24 cellular contexts compared by ENCODE assay signal in the genomic region with DNA sequence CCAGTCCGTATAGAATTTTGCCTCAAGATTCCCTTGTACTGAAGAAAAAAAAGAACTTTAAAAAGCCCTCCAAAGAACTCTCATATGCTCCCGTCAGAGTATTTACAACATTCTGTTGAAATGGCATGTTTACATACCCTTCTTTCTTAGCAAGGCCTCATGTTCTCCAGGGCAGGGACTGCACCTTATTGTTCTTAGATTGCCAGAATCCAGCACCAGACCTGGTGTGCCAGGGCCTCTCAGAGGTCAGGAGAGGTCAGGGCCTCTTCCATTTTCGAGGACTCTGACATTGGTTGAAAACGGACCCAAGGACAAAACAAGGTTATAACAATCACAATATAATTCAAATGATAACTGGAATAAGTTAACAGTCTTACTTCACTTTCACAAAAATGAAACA.
A peak's percentile ranks its signal among the peaks of the same experiment; 100 is the strongest.
DNase-seq lines count a peak whose midpoint lies in the region; ATAC-seq, FAIRE-seq and TF ChIP-seq lines count a peak whose summit lies in the region.
"Had no signal": no experiment of that assay in that cellular context is flagged by ENCODE, and none has a peak within 500 bp of the region (broad histone marks: within the 10 kb centered on the region; RNA-seq: fewer than 3 reads in every experiment).

No MANE protein-coding gene starts in this region.

- H3K79me1 ChIP-seq in trophoblast cell (ENCODE audit: low read length): peaks cover 5% of the 10 kb centered on the region

- H2BK5ac ChIP-seq in trophoblast cell (ENCODE audit: low read depth, low read length, poor library complexity): peak overlapping the region; percentile 7

- no peaks in the 10 kb centered on the region for H3K27me3 Mint-ChIP-seq in neural crest cell (ENCODE audit: low read depth)

- H3K36me3 ChIP-seq in HepG2 (replicated peaks in 1 of 2; ENCODE audit: control insufficient read depth in 1 of 2, insufficient read depth in 2 of 2, low read length in 2 of 2): no peaks in the 10 kb centered on the region
- H3K36me3 ChIP-seq in right lobe of liver: no peaks in the 10 kb centered on the region
- no peaks in the 10 kb centered on the region for H3K36me3 ChIP-seq in trophoblast cell (ENCODE audit: control insufficient read depth in 1 of 2, insufficient read depth in 2 of 2, low read length in 2 of 2)
- no peaks in the 10 kb centered on the region for H3K36me3 ChIP-seq in stomach smooth muscle (ENCODE audit: control insufficient read depth in 2 of 2, insufficient read depth in 2 of 2, low read length in 2 of 2)
- H3K36me3 ChIP-seq in suprapubic skin: no peaks in the 10 kb centered on the region
- H3K36me3 ChIP-seq: BLaER1, HAP-1 had no signal

- H3K27me3 ChIP-seq in HepG2 (ENCODE audit: control insufficient read depth in 1 of 2, insufficient read depth in 2 of 2, low read length in 2 of 2) (no peaks in the 10 kb centered on the region; a peak in 1 of 5 replicates), right lobe of liver (no peaks in the 10 kb centered on the region), trophoblast cell (ENCODE audit: insufficient read depth, low read length) (no peaks in the 10 kb centered on the region), stomach smooth muscle (ENCODE audit: control insufficient read depth in 1 of 2, insufficient read depth in 2 of 2, low read length in 2 of 2) (no peaks in the 10 kb centered on the region), suprapubic skin (no peaks in the 10 kb centered on the region)
- H3K27me3 ChIP-seq: BLaER1 had no signal

- no peak overlapping the region for H3K18ac ChIP-seq in trophoblast cell (ENCODE audit: low read length)

- BruUV-seq in HepG2 (replicated peaks; lab: Mats Ljungman, UMichigan): no TSS peak

- H4K12ac ChIP-seq in trophoblast cell (ENCODE audit: low read depth, low read length): no peak overlapping the region

- WGBS in HepG2 (ENCODE audit: low lambda C conversion rate): 15% methylated on average over 4 of the region's 4 CpGs
- 88% methylated on average over 4 of the region's 4 CpGs for WGBS in right lobe of liver (ENCODE audit: insufficient coverage, low coverage, low lambda C conversion rate, missing lambda C conversion rate)
- WGBS in trophoblast cell (ENCODE audit: extremely low coverage, insufficient coverage, insufficient read length): no CpG with 5 or more reads among the region's 4 CpGs
- WGBS in suprapubic skin: 92% methylated on average over 4 of the region's 4 CpGs

- no peak overlapping the region for H2AFZ ChIP-seq in HepG2 (ENCODE audit: low read length)
- no peak overlapping the region for H2AFZ ChIP-seq in trophoblast cell (ENCODE audit: insufficient read depth, low read length, poor library complexity)

- no peaks in the 10 kb centered on the region for H4K20me1 ChIP-seq in HepG2 (ENCODE audit: insufficient read depth, low read length)
- H4K20me1 ChIP-seq: BLaER1 had no signal

- in situ Hi-C loops in HepG2 (cut with HindIII; ENCODE audit: extremely low pct_ligation_motif_present, low pct_unique_long_range_greater_than_20kb): no loop called here

- DNase-seq in HepG2 (ENCODE audit: low spot score) (no peak), right lobe of liver (no peak), neural crest cell (ENCODE audit: low read depth, low spot score) (no peak), trophoblast cell (no peak), head of caudate nucleus (no peak), suprapubic skin (ENCODE audit: low spot score in 2 of 2) (no peak), NAMALWA (ENCODE audit: low spot score) (no peak)
- DNase-seq: Caco-2; CD4-positive, CD25-positive, alpha-beta regulatory T cell; CD8-positive, alpha-beta T cell; DMS153; GOT3; HFFc6 had no signal

- H3K4me2 ChIP-seq in HepG2 (ENCODE audit: low read depth, low read length) (no peak overlapping the region), trophoblast cell (ENCODE audit: low read length) (no peak overlapping the region)
- H3K4me2 ChIP-seq: BLaER1 had no signal

- no peak overlapping the region for H2BK120ac ChIP-seq in trophoblast cell (ENCODE audit: insufficient read depth, low read length, poor library complexity)

- H4K91ac ChIP-seq in trophoblast cell (ENCODE audit: low read depth, low read length): no peak overlapping the region

- no peak overlapping the region for H2AK5ac ChIP-seq in trophoblast cell (ENCODE audit: low read length)

- CTCF ChIA-PET in HepG2 (lab: Yijun Ruan, JAX; ENCODE audit: low intra/inter-chr PET ratio, low total read pairs): no interaction called here

- no peak overlapping the region for H3K4me3 Mint-ChIP-seq in neural crest cell
- H3K4me3 Mint-ChIP-seq: B cell; CD4-positive, CD25-positive, alpha-beta regulatory T cell; CD8-positive, alpha-beta T cell; HFFc6 had no signal

- TF ChIP-seq CTCF in HepG2 (CRISPR knock-in tag; IDR thresholded peaks at IDR 0.05): no peak
- TF ChIP-seq CTCF in right lobe of liver (IDR thresholded peaks at IDR 0.05): no peak
- no peak for TF ChIP-seq CTCF in neural crest cell (conservative IDR thresholded peaks at IDR 0.05)
- no peak for TF ChIP-seq CTCF in suprapubic skin (IDR thresholded peaks at IDR 0.05)

- TF ChIP-seq EP300 in HepG2 (IDR thresholded peaks at IDR 0.05; ENCODE audit: low read depth in 2 of 2, low read length in 2 of 2): no peak
- TF ChIP-seq EP300 in HepG2 (CRISPR knock-in tag; IDR thresholded peaks at IDR 0.05; ENCODE audit: borderline replicate concordance): no peak
- no peak for TF ChIP-seq EP300 in suprapubic skin (IDR thresholded peaks at IDR 0.05)

- H3K14ac ChIP-seq in trophoblast cell (ENCODE audit: low read length): no peak overlapping the region

- no peak overlapping the region for H3K4me3 ChIP-seq in HepG2 (replicated peaks in 1 of 3; ENCODE audit: insufficient read depth in 1 of 3, low read depth in 2 of 3, low read length in 3 of 3)
- H3K4me3 ChIP-seq in right lobe of liver: no peak overlapping the region
- no peak overlapping the region for H3K4me3 ChIP-seq in trophoblast cell (ENCODE audit: low read depth, low read length)
- H3K4me3 ChIP-seq in stomach smooth muscle (ENCODE audit: low read length in 2 of 2): no peak overlapping the region
- no peak overlapping the region for H3K4me3 ChIP-seq in suprapubic skin
- H3K4me3 ChIP-seq: BLaER1, HAP-1 had no signal

- POLR2A ChIA-PET in HepG2 (lab: Yijun Ruan, JAX): no interaction called here

- H2BK12ac ChIP-seq in trophoblast cell (ENCODE audit: low read length): no peak overlapping the region

- no peak for TF ChIP-seq RAD21 in HepG2 (CRISPR knock-in tag; IDR thresholded peaks at IDR 0.05)

- intact Hi-C loops in HepG2 (cut with micrococcal nuclease; ENCODE audit: unreplicated experiment) (no loop called here), right lobe of liver (cut with DNase I) (no loop called here), head of caudate nucleus (cut with DNase I) (no loop called here)

- H3K79me2 ChIP-seq in HepG2 (ENCODE audit: insufficient read depth, low read length) (no peaks in the 10 kb centered on the region), trophoblast cell (ENCODE audit: control insufficient read depth, insufficient read depth, low read length, poor library complexity) (no peaks in the 10 kb centered on the region)

- no peak overlapping the region for H3K27ac ChIP-seq in HepG2 (ENCODE audit: extremely low read length, insufficient read depth, low read length)
- no peak overlapping the region for H3K27ac ChIP-seq in right lobe of liver
- no peak overlapping the region for H3K27ac ChIP-seq in trophoblast cell (ENCODE audit: low read depth, low read length)
- H3K27ac ChIP-seq in stomach smooth muscle (ENCODE audit: low read length): peak overlapping the region; percentile 53
- H3K27ac ChIP-seq in suprapubic skin: no peak overlapping the region
- H3K27ac ChIP-seq: 22Rv1, BLaER1, C4-2B had no signal

- no peak overlapping the region for H4K8ac ChIP-seq in trophoblast cell (ENCODE audit: low read depth, low read length)

- H3K9me3 ChIP-seq in HepG2 (ENCODE audit: low read length): no peaks in the 10 kb centered on the region
- no peaks in the 10 kb centered on the region for H3K9me3 ChIP-seq in right lobe of liver
- no peaks in the 10 kb centered on the region for H3K9me3 ChIP-seq in trophoblast cell (ENCODE audit: insufficient read depth, low read depth, low read length)
- no peaks in the 10 kb centered on the region for H3K9me3 ChIP-seq in stomach smooth muscle (ENCODE audit: control insufficient read depth in 2 of 2, low read length in 2 of 2)
- no peaks in the 10 kb centered on the region for H3K9me3 ChIP-seq in suprapubic skin
- H3K9me3 ChIP-seq: BLaER1, Caco-2, HAP-1 had no signal

- H3K23ac ChIP-seq in trophoblast cell (ENCODE audit: low read length): no peak overlapping the region

- TF ChIP-seq POLR2A in HepG2 (IDR thresholded peaks at IDR 0.05; ENCODE audit: insufficient read depth in 1 of 2, low read depth in 2 of 2, low read length in 2 of 2): no peak
- no peak for TF ChIP-seq POLR2A in right lobe of liver (IDR thresholded peaks at IDR 0.05)
- no peak for TF ChIP-seq POLR2A in suprapubic skin (IDR thresholded peaks at IDR 0.05)

- H3K9ac ChIP-seq in HepG2 (ENCODE audit: insufficient read depth, low read depth, low read length) (no peak overlapping the region), trophoblast cell (ENCODE audit: low read length) (no peak overlapping the region), stomach smooth muscle (ENCODE audit: low read length in 2 of 2) (no peak overlapping the region)
- H3K9ac ChIP-seq: BLaER1 had no signal

- peaks cover 43% of the 10 kb centered on the region for H3K4me1 Mint-ChIP-seq in neural crest cell
- H3K4me1 Mint-ChIP-seq: B cell; CD4-positive, CD25-positive, alpha-beta regulatory T cell had no signal

- H3K36me3 Mint-ChIP-seq in neural crest cell (ENCODE audit: low read depth): peaks cover 7% of the 10 kb centered on the region
- H3K36me3 Mint-ChIP-seq: CD4-positive, CD25-positive, alpha-beta regulatory T cell; CD8-positive, alpha-beta T cell had no signal

- ATAC-seq in HepG2 (no peak), right lobe of liver (no peak)
- ATAC-seq: CD8-positive, alpha-beta T cell had no signal

- H3K4ac ChIP-seq in trophoblast cell (ENCODE audit: low read depth, low read length): no peak overlapping the region

- peak overlapping the region; percentile 23 for H3K27ac Mint-ChIP-seq in neural crest cell (ENCODE audit: unreplicated experiment)
- H3K27ac Mint-ChIP-seq: B cell; CD4-positive, CD25-positive, alpha-beta regulatory T cell; CD8-positive, alpha-beta T cell; HFFc6 had no signal

- H3K4me1 ChIP-seq in HepG2 (ENCODE audit: insufficient read depth, low read length) (peaks cover 5% of the 10 kb centered on the region; the same call in 1 of the 2 replicates), right lobe of liver (no peaks in the 10 kb centered on the region), trophoblast cell (ENCODE audit: control insufficient read depth in 1 of 2, insufficient read depth in 2 of 2, low read length in 2 of 2) (peaks cover 2 to 6% of the 10 kb centered on the region in 2 experiments), stomach smooth muscle (ENCODE audit: control insufficient read depth, insufficient read depth, low read length) (peaks cover 4% of the 10 kb centered on the region), suprapubic skin (no peaks in the 10 kb centered on the region)
- H3K4me1 ChIP-seq: HAP-1 had no signal

- no peak for FAIRE-seq in HepG2 (lab: Jason Lieb, UNC)
- FAIRE-seq: A204.1, G401.6, GM12892, GM19239, H54 had no signal

- H3K9me3 Mint-ChIP-seq in neural crest cell: peaks cover 16% of the 10 kb centered on the region
- H3K9me3 Mint-ChIP-seq: CD8-positive, alpha-beta T cell; HFFc6 had no signal

TF ChIP-seq in HepG2, 621 proteins besides CTCF, POLR2A, EP300 and RAD21 (continues in another document):
- peak; percentile 33; the same call in 1 of the 2 replicates for TF ChIP-seq NR2F6 (IDR thresholded peaks at IDR 0.05)
- no peak for TF ChIP-seq NR2F6 (CRISPR knock-in tag; IDR thresholded peaks at IDR 0.05)
